Comparison of ENCODE assay signal across 23 cellular contexts in the genomic region with DNA sequence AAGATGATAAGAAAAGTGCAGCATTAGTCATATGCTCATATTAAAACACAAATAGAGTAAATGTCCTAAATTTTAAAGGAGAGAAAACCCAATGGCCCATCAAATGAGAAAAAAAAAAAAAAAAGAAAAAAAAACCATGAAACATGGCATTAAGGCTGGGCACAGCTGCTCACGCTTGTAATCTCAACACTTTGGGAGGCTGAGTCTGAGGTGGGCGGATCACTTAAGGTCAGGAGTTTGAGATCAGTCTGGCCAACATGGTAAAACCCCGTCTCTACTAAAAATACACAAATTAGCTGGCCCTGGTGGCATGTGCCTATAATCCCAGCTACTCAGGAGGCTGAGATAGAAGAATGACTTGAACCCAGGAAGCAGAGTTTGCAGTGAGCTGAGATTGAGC.
"Had no signal": no experiment of that assay in that cellular context is flagged by ENCODE, and none has a peak within 500 bp of the region (broad histone marks: within the 10 kb centered on the region; RNA-seq: fewer than 3 reads in every experiment).

No MANE protein-coding gene starts in this region.

- H3K36me3 ChIP-seq: colonic mucosa, esophagus muscularis mucosa, esophagus squamous epithelium, gastrocnemius medialis, gastroesophageal sphincter, heart left ventricle, heart right ventricle had no signal

- H3K27ac ChIP-seq: colonic mucosa, coronary artery, dorsolateral prefrontal cortex, epithelial cell of prostate, esophagus muscularis mucosa, esophagus squamous epithelium, foreskin keratinocyte, gastrocnemius medialis, gastroesophageal sphincter, heart left ventricle, heart right ventricle had no signal

- H3K4me1 ChIP-seq: colonic mucosa, esophagus muscularis mucosa, esophagus squamous epithelium, foreskin keratinocyte, gastrocnemius medialis, gastroesophageal sphincter, heart left ventricle, heart right ventricle had no signal

- H3K9me3 ChIP-seq: colonic mucosa, esophagus muscularis mucosa, esophagus squamous epithelium, gastrocnemius medialis, gastroesophageal sphincter had no signal

- H3K4me3 ChIP-seq: colonic mucosa, coronary artery, dorsolateral prefrontal cortex, esophagus muscularis mucosa, esophagus squamous epithelium, gastrocnemius medialis, gastroesophageal sphincter, heart left ventricle, heart right ventricle had no signal

- H3K27me3 ChIP-seq: colonic mucosa, dorsolateral prefrontal cortex, esophagus muscularis mucosa, esophagus squamous epithelium, foreskin keratinocyte, gastrocnemius medialis, gastroesophageal sphincter, heart left ventricle, heart right ventricle had no signal

- DNase-seq: colonic mucosa; cortex of kidney; dermis blood vessel endothelial cell; dorsolateral prefrontal cortex; effector CD4-positive, alpha-beta T cell; effector CD8-positive, alpha-beta T cell; effector memory CD4-positive, alpha-beta T cell; effector memory CD8-positive, alpha-beta T cell; endodermal cell; erythroblast; esophagus squamous epithelium; foreskin fibroblast; foreskin keratinocyte; foreskin melanocyte; gastrocnemius medialis; glutamatergic neuron; head of caudate nucleus; heart left ventricle; heart right ventricle had no signal
